ENCODE assay signal across 2 cellular contexts in the genomic region with DNA sequence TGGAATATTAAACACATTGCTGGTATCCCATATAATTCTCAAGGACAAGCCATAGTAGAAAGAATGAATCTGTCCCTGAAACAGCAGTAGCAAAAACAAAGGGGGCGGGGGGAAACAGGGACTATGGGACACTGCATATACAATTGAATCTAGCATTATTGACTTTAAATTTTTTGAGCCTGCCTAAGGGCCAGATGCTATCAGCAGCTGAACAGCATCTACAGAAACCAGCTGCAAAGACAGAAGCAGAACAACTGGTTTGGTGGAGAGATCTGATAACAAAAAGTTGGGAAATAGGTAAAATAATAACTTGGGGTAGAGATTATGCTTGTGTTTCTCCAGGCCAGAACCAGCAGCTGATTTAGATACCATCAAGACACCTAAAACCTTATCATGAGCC.
TF ChIP-seq lines count a peak whose summit lies in the region.

No MANE protein-coding gene starts in this region.

TF ChIP-seq in SK-N-SH, 30 proteins besides CTCF, POLR2A, EP300 and RAD21:
- peak; percentile 71 for TF ChIP-seq GATA2 (CRISPR knock-in tag; IDR thresholded peaks at IDR 0.05)
TF ChIP-seq in SK-N-SH: peak in this region for 1; not testable (repeated sequence) for 29.

TF ChIP-seq in K562, 482 proteins besides CTCF, POLR2A, EP300 and RAD21:
- TF ChIP-seq TAL1 (IDR thresholded peaks at IDR 0.05) (peak; percentile 11; the same call in 1 of the 2 replicates), TRIM24 (IDR thresholded peaks at IDR 0.05) (peak; percentile 44 to 49; a peak in 1 of 4 replicates)
